Comparison of ENCODE assay signal across 22 cellular contexts in genomic region chr20:40467703-40468411, GRCh38.
"Had no signal": no experiment of that assay in that cellular context is flagged by ENCODE, and none has a peak within 500 bp of the region (broad histone marks: within the 10 kb centered on the region; RNA-seq: fewer than 3 reads in every experiment).

No MANE protein-coding gene starts in this region.

- H3K9ac ChIP-seq: neural progenitor cell had no signal

- H3K4me3 ChIP-seq: colonic mucosa, lung, neural progenitor cell, psoas muscle, right atrium auricular region, stomach, transverse colon had no signal

- H3K4me1 ChIP-seq: colonic mucosa, neural progenitor cell, psoas muscle had no signal

- H3K36me3 ChIP-seq: colonic mucosa, neural progenitor cell, right atrium auricular region, stomach, transverse colon had no signal

- DNase-seq: activated CD4-positive, alpha-beta memory T cell treated with anti-CD3 and anti-CD28 coated beads for 36 hours; activated CD4-positive, alpha-beta T cell treated with anti-CD3 and anti-CD28 coated beads for 48 hours; activated naive CD4-positive, alpha-beta T cell treated with Interleukin-2 at 50 U/mL for 16 hours; activated naive CD8-positive, alpha-beta T cell treated with anti-CD3 and anti-CD28 coated beads for 36 hours; activated T-cell treated with anti-CD3 and anti-CD28 coated beads, Interleukin-2, amount 50 U/mL, for 48 hours; amniotic stem cell; colonic mucosa; endodermal cell; naive thymus-derived CD4-positive, alpha-beta T cell; psoas muscle; stimulated activated CD4-positive, alpha-beta T cell treated with anti-CD3 and anti-CD28 coated beads, Interleukin-12 subunit alpha, Interleukin-12 subunit beta, amount 100 ng/mL, for 4 hours; stimulated activated CD4-positive, alpha-beta T cell treated with anti-CD3 and anti-CD28 coated beads, Interleukin-4, amount 100 ng/mL, for 4 hours; stomach; T-helper 17 cell; transverse colon had no signal

- H3K4me2 ChIP-seq: neural progenitor cell had no signal

- H3K27me3 ChIP-seq: colonic mucosa, neural progenitor cell, right atrium auricular region, stomach, transverse colon had no signal

- H3K9me3 ChIP-seq: colonic mucosa, psoas muscle, right atrium auricular region, stomach, transverse colon had no signal

- ATAC-seq: left lobe of liver; naive thymus-derived CD4-positive, alpha-beta T cell; T-helper 17 cell had no signal

- H3K27ac ChIP-seq: colonic mucosa, neural progenitor cell, psoas muscle, right atrium auricular region, stomach, transverse colon had no signal

- FAIRE-seq: bronchial epithelial cell, keratinocyte, urothelium cell line had no signal

- H2AFZ ChIP-seq: neural progenitor cell had no signal
